Comparison of ENCODE assay signal across 1 cellular context in the genomic region with DNA sequence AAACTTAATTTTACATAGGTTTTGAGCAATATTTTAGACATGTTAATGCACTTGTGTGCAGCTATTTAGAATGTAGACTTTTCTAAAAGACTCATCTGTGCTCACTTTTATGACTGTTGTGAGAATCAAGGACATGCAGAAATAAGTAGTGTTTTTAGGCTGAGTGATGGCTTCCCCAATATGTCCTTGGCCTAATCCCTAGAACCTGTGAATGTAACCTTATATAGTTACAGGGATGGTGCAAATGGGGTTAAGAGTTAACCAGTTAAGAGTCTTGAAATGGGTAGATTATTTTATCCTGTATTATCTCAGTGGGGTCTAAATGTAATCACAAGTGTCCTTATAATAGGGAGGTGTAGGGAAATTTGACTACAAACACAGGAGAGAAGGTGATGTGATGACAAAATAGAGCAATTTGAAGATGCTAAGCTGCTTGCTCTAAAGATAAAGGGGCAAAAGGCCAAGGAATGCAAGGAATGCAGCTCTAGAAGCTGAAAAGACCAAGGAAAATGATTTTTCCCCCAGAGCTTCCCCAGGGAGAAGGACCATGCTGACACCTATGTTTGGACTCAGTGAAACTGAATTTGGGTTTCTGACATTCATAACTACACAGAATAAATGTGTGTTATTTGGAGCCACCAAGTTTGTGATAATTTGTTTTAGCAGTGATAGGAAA.
TF ChIP-seq lines count a peak whose summit lies in the region.

No MANE protein-coding gene starts in this region.

TF ChIP-seq in GM23338, 12 proteins besides CTCF, POLR2A, EP300 and RAD21 (continued from another document):
- no peak for TF ChIP-seq REST (IDR thresholded peaks at IDR 0.05; ENCODE audit: unreplicated experiment)
